1 cellular context compared by ENCODE assay signal in genomic region chr12:46814143-46814542, GRCh38.
TF ChIP-seq lines count a peak whose summit lies in the region.

No MANE protein-coding gene starts in this region.

TF ChIP-seq in HepG2, 621 proteins besides CTCF, POLR2A, EP300 and RAD21 (continued from another document and continues in another):
- TF ChIP-seq ARID3A (IDR thresholded peaks at IDR 0.05; ENCODE audit: low read depth, low read length) (peak; percentile 93), ZNF543 (CRISPR knock-in tag; IDR thresholded peaks at IDR 0.05) (no peak), HNRNPLL (IDR thresholded peaks at IDR 0.05; ENCODE audit: low read depth, low read length, poor library complexity, severe bottlenecking) (no peak), MIXL1 (CRISPR knock-in tag; IDR thresholded peaks at IDR 0.05) (peak; percentile 89), PITX1 (CRISPR knock-in tag; IDR thresholded peaks at IDR 0.05) (peak; percentile 93), ZNF746 (CRISPR knock-in tag; IDR thresholded peaks at IDR 0.05) (no peak), TP53 (CRISPR knock-in tag; conservative IDR thresholded peaks at IDR 0.05) (no peak), ZBTB46 (CRISPR knock-in tag; IDR thresholded peaks at IDR 0.05; ENCODE audit: borderline replicate concordance) (no peak), NPAS2 (CRISPR knock-in tag; IDR thresholded peaks at IDR 0.05; ENCODE audit: borderline replicate concordance) (no peak), ZNF703 (CRISPR knock-in tag; IDR thresholded peaks at IDR 0.05; ENCODE audit: borderline replicate concordance) (no peak), SMC3 (IDR thresholded peaks at IDR 0.05; ENCODE audit: low read length) (0 out of 2 replicates have a peak, but pooled peaks have one; percentile 25), HINFP (CRISPR knock-in tag; IDR thresholded peaks at IDR 0.05; ENCODE audit: low read depth) (no peak), NR1H2 (CRISPR knock-in tag; IDR thresholded peaks at IDR 0.05; ENCODE audit: borderline replicate concordance, low read depth) (no peak), PAX8 (CRISPR knock-in tag; IDR thresholded peaks at IDR 0.05; ENCODE audit: borderline replicate concordance) (no peak), PLSCR1 (CRISPR knock-in tag; IDR thresholded peaks at IDR 0.05; ENCODE audit: borderline replicate concordance) (no peak), BATF2 (CRISPR knock-in tag; IDR thresholded peaks at IDR 0.05) (no peak), ZNF580 (CRISPR knock-in tag; IDR thresholded peaks at IDR 0.05; ENCODE audit: borderline replicate concordance, low read depth) (no peak), LBX2 (CRISPR knock-in tag; IDR thresholded peaks at IDR 0.05; ENCODE audit: borderline replicate concordance) (no peak), JDP2 (CRISPR knock-in tag; IDR thresholded peaks at IDR 0.05; ENCODE audit: borderline replicate concordance) (no peak), TBX2 (CRISPR knock-in tag; IDR thresholded peaks at IDR 0.05; ENCODE audit: borderline replicate concordance) (peak; percentile 98), NFE2L1 (CRISPR knock-in tag; IDR thresholded peaks at IDR 0.05; ENCODE audit: borderline replicate concordance) (no peak), MATR3 (CRISPR knock-in tag; IDR thresholded peaks at IDR 0.05) (no peak), ZNF776 (CRISPR knock-in tag; IDR thresholded peaks at IDR 0.05) (no peak), SRY (CRISPR knock-in tag; IDR thresholded peaks at IDR 0.05) (no peak), TEAD2 (CRISPR knock-in tag; IDR thresholded peaks at IDR 0.05) (no peak), ZNF256 (CRISPR knock-in tag; conservative IDR thresholded peaks at IDR 0.05) (no peak), RFX5 (IDR thresholded peaks at IDR 0.05; ENCODE audit: low read depth, low read length) (no peak), POGZ (CRISPR knock-in tag; IDR thresholded peaks at IDR 0.05) (peak; percentile 92), KLF12 (CRISPR knock-in tag; IDR thresholded peaks at IDR 0.05; ENCODE audit: borderline replicate concordance) (no peak), SATB2 (CRISPR knock-in tag; IDR thresholded peaks at IDR 0.05) (no peak), NR2F1 (CRISPR knock-in tag; IDR thresholded peaks at IDR 0.05) (peak; percentile 83 to 97), ZNF275 (CRISPR knock-in tag; IDR thresholded peaks at IDR 0.05; ENCODE audit: borderline replicate concordance) (no peak), U2AF1 (optimal IDR thresholded peaks at IDR 0.05; ENCODE audit: low read depth, low read length) (no peak), PRMT3 (CRISPR knock-in tag; IDR thresholded peaks at IDR 0.05; ENCODE audit: borderline replicate concordance, low read depth) (no peak), ZNF331 (CRISPR knock-in tag; IDR thresholded peaks at IDR 0.05) (peak; percentile 60; the same call in 1 of the 2 replicates), ARID5B (CRISPR knock-in tag; IDR thresholded peaks at IDR 0.05) (peak; percentile 98), EEA1 (CRISPR knock-in tag; IDR thresholded peaks at IDR 0.05; ENCODE audit: borderline replicate concordance) (no peak), RCOR2 (CRISPR knock-in tag; IDR thresholded peaks at IDR 0.05) (peak; percentile 70), FOXO1 (CRISPR knock-in tag; IDR thresholded peaks at IDR 0.05) (peak; percentile 97), TBL1XR1 (IDR thresholded peaks at IDR 0.05; ENCODE audit: borderline replicate concordance, low read length, partially characterized antibody) (peak; percentile 93), ZFX (CRISPR knock-in tag; IDR thresholded peaks at IDR 0.05; ENCODE audit: low read depth) (no peak), KDM3A (CRISPR knock-in tag; IDR thresholded peaks at IDR 0.05; ENCODE audit: low read depth) (no peak), AGO2 (optimal IDR thresholded peaks at IDR 0.05; ENCODE audit: low read depth, low read length) (no peak), GATA4 (IDR thresholded peaks at IDR 0.05; ENCODE audit: borderline replicate concordance, low read depth) (peak; percentile 74; the same call in 1 of the 2 replicates), ZNF784 (CRISPR knock-in tag; IDR thresholded peaks at IDR 0.05; ENCODE audit: borderline replicate concordance) (no peak), GATAD1 (CRISPR knock-in tag; IDR thresholded peaks at IDR 0.05) (no peak), RFXAP (CRISPR knock-in tag; IDR thresholded peaks at IDR 0.05; ENCODE audit: borderline replicate concordance) (no peak), SRF (IDR thresholded peaks at IDR 0.05; ENCODE audit: low read depth, low read length) (no peak), NCOA5 (CRISPR knock-in tag; IDR thresholded peaks at IDR 0.05) (no peak), TBX3 (IDR thresholded peaks at IDR 0.05; ENCODE audit: borderline replicate concordance) (peak; percentile 93), PRDM4 (CRISPR knock-in tag; IDR thresholded peaks at IDR 0.05; ENCODE audit: borderline replicate concordance) (no peak)
